ENCODE assay signal across 8 cellular contexts in genomic region chr17:82019905-82020873, GRCh38. TPM values are rescaled to one million over a fixed set of nuclear protein-coding genes. Genes with fewer than 3 reads are reported as not detected.
A peak's percentile ranks its signal among the peaks of the same experiment; 100 is the strongest.
DNase-seq lines count a peak whose midpoint lies in the region; ATAC-seq and TF ChIP-seq lines count a peak whose summit lies in the region.

No MANE protein-coding gene starts in this region.

- no peak overlapping the region for H3K27ac ChIP-seq in fibroblast of lung (ENCODE audit: insufficient read depth, low read length)
- H3K27ac ChIP-seq in prostate gland = no peak overlapping the region

- H3K9ac ChIP-seq in NT2/D1 (ENCODE audit: insufficient read length, low read depth) (no peak overlapping the region), fibroblast of lung (ENCODE audit: insufficient read depth, low read length) (no peak overlapping the region)

- H3K4me1 ChIP-seq in NT2/D1 (ENCODE audit: insufficient read depth, insufficient read length) (peaks cover 34% of the 10 kb centered on the region), fibroblast of lung (ENCODE audit: control insufficient read depth, extremely low read depth, insufficient read depth, low read length) (peaks cover 13% of the 10 kb centered on the region), prostate gland (replicated peaks) (peaks cover 18% of the 10 kb centered on the region)

- TF ChIP-seq POLR2A in prostate gland (IDR thresholded peaks at IDR 0.05) = no peak

- no peak overlapping the region for H3K4me2 ChIP-seq in fibroblast of lung (ENCODE audit: extremely low read depth, insufficient read depth, low read length)

- peak; percentile 55 for DNase-seq in NK-92 treated with Interleukin-12 subunit alpha and Interleukin-12 subunit beta, amount 100 ng/mL, for 24 hours (lab: John Stamatoyannopoulos, UW)
- DNase-seq in NK-92 (lab: John Stamatoyannopoulos, UW; ENCODE audit: unreplicated experiment) (no peak), NT2/D1 (ENCODE audit: low read depth, low spot score) (no peak), activated T-cell treated with anti-CD3 and anti-CD28 coated beads for 1 hour (ENCODE audit: low read depth) (peak; percentile 53), fibroblast of lung (ENCODE audit: low read depth in 2 of 2) (peak; percentile 15 to 26), prostate gland (ENCODE audit: low spot score) (no peak)

- H3K27me3 ChIP-seq in NT2/D1 (ENCODE audit: insufficient read depth, insufficient read length) (peaks cover 15% of the 10 kb centered on the region), fibroblast of lung (ENCODE audit: control insufficient read depth, insufficient read depth, low read length) (no peaks in the 10 kb centered on the region), prostate gland (replicated peaks; ENCODE audit: insufficient read depth) (no peaks in the 10 kb centered on the region)

- intact Hi-C loops in prostate gland (cut with DNase I) = loop anchor here (2.0 kb wide), 1 partner anchor 61 kb away; no protein-coding TSS in a partner anchor

- H3K36me3 ChIP-seq in NT2/D1 (ENCODE audit: insufficient read depth, insufficient read length, low read length) = peaks cover 36% of the 10 kb centered on the region
- peaks cover 4% of the 10 kb centered on the region for H3K36me3 ChIP-seq in fibroblast of lung (ENCODE audit: control insufficient read depth, insufficient read depth, low read length)
- H3K36me3 ChIP-seq in prostate gland = no peaks in the 10 kb centered on the region

- TF ChIP-seq CTCF in fibroblast of lung (conservative IDR thresholded peaks at IDR 0.05 in 1 of 2, IDR thresholded peaks at IDR 0.05 in 1 of 2; ENCODE audit: low read depth in 1 of 2, low read length in 2 of 2) (peak; percentile 54 to 72), prostate gland (IDR thresholded peaks at IDR 0.05) (peak; percentile 36 to 55 (median 40))

- no peaks in the 10 kb centered on the region for H3K9me3 ChIP-seq in NT2/D1 (ENCODE audit: insufficient read depth, low read length)
- H3K9me3 ChIP-seq in fibroblast of lung (ENCODE audit: control insufficient read depth, insufficient read depth, low read depth, low read length) = no peaks in the 10 kb centered on the region
- no peaks in the 10 kb centered on the region for H3K9me3 ChIP-seq in prostate gland

- ATAC-seq in GM18861 (IDR thresholded peaks at IDR 0.05; ENCODE audit: unreplicated experiment) (no peak), GM21619 (IDR thresholded peaks at IDR 0.05; ENCODE audit: unreplicated experiment) (no peak)

- WGBS in prostate gland = 67% methylated on average over 32 of the region's 33 CpGs

- no peaks in the 10 kb centered on the region for H4K20me1 ChIP-seq in fibroblast of lung (ENCODE audit: control insufficient read depth, extremely low read depth, insufficient read depth, low read length)

- H3K79me2 ChIP-seq in fibroblast of lung (ENCODE audit: control insufficient read depth, insufficient read depth, low read length) = peaks cover 7% of the 10 kb centered on the region

- no peak overlapping the region for H2AFZ ChIP-seq in fibroblast of lung (ENCODE audit: low read length)

- H3K4me3 ChIP-seq in NT2/D1 (ENCODE audit: insufficient read length, low read depth) = peak overlapping the region; percentile 0
- no peak overlapping the region for H3K4me3 ChIP-seq in fibroblast of lung (replicated peaks in 1 of 4; ENCODE audit: control extremely low read depth in 1 of 4, insufficient read depth in 1 of 4, low read depth in 3 of 4, low read length in 4 of 4)
- H3K4me3 ChIP-seq in prostate gland = no peak overlapping the region

RNA-seq across cellular contexts. Expression of gene CENPX, which starts 2.5 kb away (rescaled TPM):
- total RNA-seq in fibroblast of lung = 15.2 and 30.4 TPM in 2 replicates
- 29.2 and 51.3 TPM in 2 replicates for polyA plus RNA-seq in fibroblast of lung
- 46.8 and 90.9 TPM in 2 replicates for polyA plus RNA-seq in fibroblast of lung (2012)
- polyA minus RNA-seq in fibroblast of lung (ENCODE audit: low replicate concordance) = 7.5 and 23.1 TPM in 2 replicates
- total RNA-seq in prostate gland = 100 to 1,000 TPM in 1 of 2 donors, 10 to 100 TPM in 1; 84.9 to 263 TPM

RNA-seq across cellular contexts. Expression of gene LRRC45, which starts 2.9 kb away (rescaled TPM):
- total RNA-seq in fibroblast of lung (9.9 and 10.0 TPM in 2 replicates), prostate gland (10 to 100 TPM; 22.2 to 24.1 TPM)
- polyA plus RNA-seq in fibroblast of lung = 2.3 and 3.8 TPM in 2 replicates
- polyA plus RNA-seq in fibroblast of lung (2012) = 3.4 and 7.4 TPM in 2 replicates
- polyA minus RNA-seq in fibroblast of lung (ENCODE audit: low replicate concordance) = 9.5 and 9.6 TPM in 2 replicates

RNA-seq across cellular contexts. Expression of gene RAC3, which starts 11.3 kb away (rescaled TPM):
- total RNA-seq in fibroblast of lung = 5.6 and 6.6 TPM in 2 replicates
- 4.3 and 4.7 TPM in 2 replicates for polyA plus RNA-seq in fibroblast of lung
- polyA plus RNA-seq in fibroblast of lung (2012) = 7.5 and 8.8 TPM in 2 replicates
- polyA minus RNA-seq in fibroblast of lung (ENCODE audit: low replicate concordance) = 19.8 and 35.6 TPM in 2 replicates
- total RNA-seq in prostate gland = 10 to 100 TPM; 41.8 to 93.9 TPM

RNA-seq across cellular contexts. Expression of gene DCXR, which starts 17.3 kb away (rescaled TPM):
- total RNA-seq in fibroblast of lung (38.3 and 43.6 TPM in 2 replicates), prostate gland (100 to 1,000 TPM; 235 to 744 TPM)
- polyA plus RNA-seq in fibroblast of lung = 34.8 and 75.3 TPM in 2 replicates
- 48.1 and 90.1 TPM in 2 replicates for polyA plus RNA-seq in fibroblast of lung (2012)
- polyA minus RNA-seq in fibroblast of lung (ENCODE audit: low replicate concordance) = 121 and 132 TPM in 2 replicates

RNA-seq across cellular contexts. Expression of gene RFNG, which starts 31.4 kb away (rescaled TPM):
- 38.5 and 48.9 TPM in 2 replicates for total RNA-seq in fibroblast of lung
- 14.1 and 14.5 TPM in 2 replicates for polyA plus RNA-seq in fibroblast of lung
- 39.8 and 46.6 TPM in 2 replicates for polyA plus RNA-seq in fibroblast of lung (2012)
- 53.6 and 71.2 TPM in 2 replicates for polyA minus RNA-seq in fibroblast of lung (ENCODE audit: low replicate concordance)
- total RNA-seq in prostate gland = 10 to 100 TPM; 48.8 to 92.7 TPM

Comparison
In these comparisons a context has a peak if more than half of its experiments do, and no peak if none do; other contexts are left out.
1. DNase-seq: peak in NK-92 treated with Interleukin-12 subunit alpha and Interleukin-12 subunit beta, amount 100 ng/mL, for 24 hours (single experiment), activated T-cell treated with anti-CD3 and anti-CD28 coated beads for 1 hour (single experiment) and fibroblast of lung (2 of 2); none in NK-92 (single experiment), NT2/D1 (single experiment) and prostate gland (single experiment).